17 cellular contexts compared by ENCODE assay signal in the genomic region with DNA sequence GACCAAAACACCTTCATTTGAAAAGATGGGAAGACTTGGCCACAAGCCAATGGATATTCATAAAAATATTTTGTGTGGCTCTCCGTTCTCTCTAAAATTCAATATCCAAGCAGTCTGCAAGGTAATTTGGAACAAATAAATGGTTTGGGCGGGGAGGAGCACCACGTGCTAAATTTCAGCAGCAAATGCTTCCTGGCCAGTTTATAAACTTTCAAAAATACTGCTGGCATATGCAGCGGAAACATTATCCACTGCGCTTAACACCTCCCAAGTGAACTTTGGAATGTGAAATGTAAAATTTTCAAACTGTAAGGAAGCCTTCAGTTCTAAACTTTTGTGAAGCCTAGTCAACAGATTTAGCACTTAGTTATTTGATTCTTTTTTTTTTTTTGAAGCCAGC.
"Had no signal": no experiment of that assay in that cellular context is flagged by ENCODE, and none has a peak within 500 bp of the region (broad histone marks: within the 10 kb centered on the region; RNA-seq: fewer than 3 reads in every experiment).

No MANE protein-coding gene starts in this region.

- ATAC-seq: activated CD4-positive, CD25-positive, alpha-beta regulatory T cell treated with anti-CD3 and anti-CD28 coated beads, Interleukin-2, amount 50 U/mL, for 24 hours; activated CD8-positive, alpha-beta memory T cell treated with anti-CD3 and anti-CD28 coated beads, Interleukin-2, amount 10 ng/mL, durations not matched to agents 7 days and 5 days; activated T-cell treated with anti-CD3 and anti-CD28 coated beads, Interleukin-2, amount 50 U/mL, for 4 hours; naive thymus-derived CD4-positive, alpha-beta T cell; right lobe of liver; stimulated activated naive B cell treated with anti-CD40 and anti-IgM and Interleukin-4, amounts not matched to agents 10 μg/mL and 1 μg/mL and 100 μg/mL, for 72 hours had no signal

- H3K9me3 ChIP-seq: colonic mucosa, neutrophil, right lobe of liver, suprapubic skin, vagina had no signal

- H3K9me3 Mint-ChIP-seq: activated naive CD8-positive, alpha-beta T cell treated with anti-CD3 and anti-CD28 coated beads, Interleukin-2, amount 10 ng/mL, durations not matched to agents 7 days and 5 days; activated T-cell treated with anti-CD3 and anti-CD28 coated beads, Interleukin-2, amount 50 U/mL, for 4 hours; stimulated activated naive B cell treated with anti-CD40 and anti-IgM and Interleukin-4, amounts not matched to agents 10 μg/mL and 1 μg/mL and 100 μg/mL, for 72 hours; T-helper 2 cell treated with Interferon-gamma antibody and Interleukin-4, amounts not matched to agents 5 μg/mL and 100 μg/mL, for 36 hours had no signal

- H3K4me3 Mint-ChIP-seq: activated CD8-positive, alpha-beta memory T cell treated with anti-CD3 and anti-CD28 coated beads, Interleukin-2, amount 10 ng/mL, durations not matched to agents 7 days and 5 days; activated naive CD8-positive, alpha-beta T cell treated with anti-CD3 and anti-CD28 coated beads, Interleukin-2, amount 10 ng/mL, durations not matched to agents 7 days and 5 days; activated T-cell treated with anti-CD3 and anti-CD28 coated beads, Interleukin-2, amount 50 U/mL, for 4 hours; naive thymus-derived CD4-positive, alpha-beta T cell; stimulated activated naive B cell treated with anti-CD40 and anti-IgM and Interleukin-4, amounts not matched to agents 10 μg/mL and 1 μg/mL and 100 μg/mL, for 72 hours; T-helper 2 cell treated with Interferon-gamma antibody and Interleukin-4, amounts not matched to agents 5 μg/mL and 100 μg/mL, for 36 hours had no signal

- H3K27ac ChIP-seq: colonic mucosa, neutrophil, right lobe of liver, suprapubic skin, vagina had no signal

- H3K36me3 ChIP-seq: colonic mucosa, neutrophil had no signal

- H3K27me3 ChIP-seq: colonic mucosa, neutrophil, right lobe of liver, suprapubic skin, vagina had no signal

- H3K4me1 ChIP-seq: colonic mucosa, suprapubic skin had no signal

- DNase-seq: activated CD8-positive, alpha-beta memory T cell treated with anti-CD3 and anti-CD28 coated beads, Interleukin-2, amount 10 ng/mL, durations not matched to agents 7 days and 5 days; activated gamma-delta T cell treated with Interleukin-2 at 50 U/mL for 16 hours; activated naive CD8-positive, alpha-beta T cell treated with anti-CD3 and anti-CD28 coated beads, Interleukin-2, amount 10 ng/mL, durations not matched to agents 7 days and 5 days; activated T-cell treated with anti-CD3 and anti-CD28 coated beads, Interleukin-2, amount 50 U/mL, for 4 hours; colonic mucosa; effector CD4-positive, alpha-beta T cell; hippocampal formation; naive thymus-derived CD4-positive, alpha-beta T cell; posterior cingulate gyrus; right lobe of liver; stimulated activated CD4-positive, alpha-beta T cell treated with anti-CD3 and anti-CD28 coated beads, Interleukin-2, amount 100 ng/mL, for 24 hours; stimulated activated naive B cell treated with anti-CD40 and anti-IgM and Interleukin-4, amounts not matched to agents 10 μg/mL and 1 μg/mL and 100 μg/mL, for 72 hours had no signal

- H3K4me3 ChIP-seq: colonic mucosa, right lobe of liver, suprapubic skin, vagina had no signal

- H3K36me3 Mint-ChIP-seq: activated CD8-positive, alpha-beta memory T cell treated with anti-CD3 and anti-CD28 coated beads, Interleukin-2, amount 10 ng/mL, durations not matched to agents 7 days and 5 days; activated naive CD8-positive, alpha-beta T cell treated with anti-CD3 and anti-CD28 coated beads, Interleukin-2, amount 10 ng/mL, durations not matched to agents 7 days and 5 days; naive thymus-derived CD4-positive, alpha-beta T cell; stimulated activated naive B cell treated with anti-CD40 and anti-IgM and Interleukin-4, amounts not matched to agents 10 μg/mL and 1 μg/mL and 100 μg/mL, for 72 hours had no signal

- H3K4me1 Mint-ChIP-seq: activated CD8-positive, alpha-beta memory T cell treated with anti-CD3 and anti-CD28 coated beads, Interleukin-2, amount 10 ng/mL, durations not matched to agents 7 days and 5 days; activated naive CD8-positive, alpha-beta T cell treated with anti-CD3 and anti-CD28 coated beads, Interleukin-2, amount 10 ng/mL, durations not matched to agents 7 days and 5 days; naive thymus-derived CD4-positive, alpha-beta T cell; stimulated activated naive B cell treated with anti-CD40 and anti-IgM and Interleukin-4, amounts not matched to agents 10 μg/mL and 1 μg/mL and 100 μg/mL, for 72 hours had no signal

- H3K27ac Mint-ChIP-seq: activated CD8-positive, alpha-beta memory T cell treated with anti-CD3 and anti-CD28 coated beads, Interleukin-2, amount 10 ng/mL, durations not matched to agents 7 days and 5 days; activated naive CD8-positive, alpha-beta T cell treated with anti-CD3 and anti-CD28 coated beads, Interleukin-2, amount 10 ng/mL, durations not matched to agents 7 days and 5 days; naive thymus-derived CD4-positive, alpha-beta T cell; stimulated activated naive B cell treated with anti-CD40 and anti-IgM and Interleukin-4, amounts not matched to agents 10 μg/mL and 1 μg/mL and 100 μg/mL, for 72 hours; T-helper 2 cell treated with Interferon-gamma antibody and Interleukin-4, amounts not matched to agents 5 μg/mL and 100 μg/mL, for 36 hours had no signal
